In genomic region chr7:137689761-137690160, GRCh38 we compare ENCODE assay signal across 28 cellular contexts.
DNase-seq lines count a peak whose midpoint lies in the region; ATAC-seq, FAIRE-seq and TF ChIP-seq lines count a peak whose summit lies in the region.
"Had no signal": no experiment of that assay in that cellular context is flagged by ENCODE, and none has a peak within 500 bp of the region (broad histone marks: within the 10 kb centered on the region; RNA-seq: fewer than 3 reads in every experiment).

No MANE protein-coding gene starts in this region.

- H3K4me3 Mint-ChIP-seq in chondrocyte (ENCODE audit: unreplicated experiment): no peak overlapping the region
- H3K4me3 Mint-ChIP-seq: CD14-positive monocyte; CD4-positive, alpha-beta memory T cell; CD4-positive, CD25-positive, alpha-beta regulatory T cell; CD8-positive, alpha-beta memory T cell had no signal

- CTCF ChIA-PET in endothelial cell of umbilical vein (lab: Charles Lee): interaction anchor here (0.7 to 1.0 kb wide), 3 partner anchors 10 to 192 kb away, joined by 3 read pairs; no protein-coding TSS in a partner anchor

- H3K27me3 ChIP-seq in ACC112 (ENCODE audit: insufficient read depth, low read length): no peaks in the 10 kb centered on the region
- no peaks in the 10 kb centered on the region for H3K27me3 ChIP-seq in endothelial cell of umbilical vein (ENCODE audit: control insufficient read depth in 2 of 2, insufficient read depth in 2 of 2, low read length in 2 of 2)
- no peaks in the 10 kb centered on the region for H3K27me3 ChIP-seq in osteoblast (ENCODE audit: insufficient read depth, low read length)
- H3K27me3 ChIP-seq in left lung: no peaks in the 10 kb centered on the region
- H3K27me3 ChIP-seq: BE2C, BLaER1 had no signal

- POLR2A ChIA-PET in endothelial cell of umbilical vein (lab: Charles Lee): no interaction called here

- no peak for ATAC-seq in left lung
- ATAC-seq in GM19023 (IDR thresholded peaks at IDR 0.05; ENCODE audit: unreplicated experiment): no peak
- ATAC-seq: A549, GM12878 had no signal

- intact Hi-C loops in endothelial cell of umbilical vein (cut with micrococcal nuclease) (no loop called here), left lung (cut with DNase I) (no loop called here)

- peak overlapping the region; percentile 9 for H3K27ac Mint-ChIP-seq in chondrocyte (ENCODE audit: unreplicated experiment)
- H3K27ac Mint-ChIP-seq: CD14-positive monocyte; CD4-positive, alpha-beta memory T cell; CD8-positive, alpha-beta memory T cell had no signal

- H3K9ac ChIP-seq in endothelial cell of umbilical vein (replicated peaks; ENCODE audit: extremely low read depth, insufficient read depth, low read length): no peak overlapping the region
- H3K9ac ChIP-seq: BLaER1 had no signal

- no peak for TF ChIP-seq CTCF in chondrocyte (IDR thresholded peaks at IDR 0.05)
- no peak for TF ChIP-seq CTCF in endothelial cell of umbilical vein (IDR thresholded peaks at IDR 0.05; ENCODE audit: extremely low read depth in 1 of 2, insufficient read depth in 1 of 2, low read depth in 1 of 2, low read length in 2 of 2)
- TF ChIP-seq CTCF in osteoblast (IDR thresholded peaks at IDR 0.05; ENCODE audit: extremely low read depth, low read depth, low read length): no peak
- no peak for TF ChIP-seq CTCF in left lung (IDR thresholded peaks at IDR 0.05)

- no peak overlapping the region for H3K4me3 ChIP-seq in ACC112 (ENCODE audit: low read depth, low read length)
- H3K4me3 ChIP-seq in endothelial cell of umbilical vein (replicated peaks in 1 of 3; ENCODE audit: insufficient read depth in 1 of 3, low read depth in 1 of 3, low read length in 3 of 3): no peak overlapping the region
- H3K4me3 ChIP-seq in osteoblast (ENCODE audit: insufficient read depth, low read length): no peak overlapping the region
- H3K4me3 ChIP-seq in left lung: no peak overlapping the region
- H3K4me3 ChIP-seq: A549, BLaER1, GM12878 had no signal

- no TSS peak for BruUV-seq in endothelial cell of umbilical vein (replicated peaks; lab: Mats Ljungman, UMichigan)

- FAIRE-seq in endothelial cell of umbilical vein (lab: Jason Lieb, UNC): no peak
- FAIRE-seq: A549, GM12878, GM12892, GM18507 had no signal

- H2AFZ ChIP-seq in ACC112 (ENCODE audit: low read length, unreplicated experiment): no peak overlapping the region
- H2AFZ ChIP-seq in endothelial cell of umbilical vein (ENCODE audit: low read depth, low read length): no peak overlapping the region
- no peak overlapping the region for H2AFZ ChIP-seq in osteoblast (ENCODE audit: low read length)

- H3K9me1 ChIP-seq in endothelial cell of umbilical vein (replicated peaks; ENCODE audit: control insufficient read depth, extremely low read depth, insufficient read depth, low read length): no peaks in the 10 kb centered on the region

- TF ChIP-seq POLR2A in endothelial cell of umbilical vein (IDR thresholded peaks at IDR 0.05; ENCODE audit: low read depth, low read length): no peak

- no peaks in the 10 kb centered on the region for H4K20me1 ChIP-seq in endothelial cell of umbilical vein (replicated peaks; ENCODE audit: control insufficient read depth, extremely low read depth, insufficient read depth, low read length)
- no peaks in the 10 kb centered on the region for H4K20me1 ChIP-seq in osteoblast (ENCODE audit: insufficient read depth, low read length)
- H4K20me1 ChIP-seq: BLaER1 had no signal

- H3K4me2 ChIP-seq in endothelial cell of umbilical vein (ENCODE audit: insufficient read depth, low read length) (no peak overlapping the region), osteoblast (ENCODE audit: insufficient read depth, low read length) (no peak overlapping the region)
- H3K4me2 ChIP-seq: A549, BLaER1 had no signal

- H3K4me1 Mint-ChIP-seq in chondrocyte (ENCODE audit: low read depth): peaks cover 78% of the 10 kb centered on the region
- H3K4me1 Mint-ChIP-seq: CD14-positive monocyte; CD4-positive, alpha-beta memory T cell; CD4-positive, CD25-positive, alpha-beta regulatory T cell; CD8-positive, alpha-beta memory T cell had no signal

- dilution Hi-C loops in endothelial cell of umbilical vein (cut with MboI; ENCODE audit: extremely low pct_ligation_motif_present, low sequenced_read_pairs): no loop called here

- DNase-seq in chondrocyte (ENCODE audit: low spot score) (no peak), endothelial cell of umbilical vein (ENCODE audit: low read depth, low spot score) (peak; percentile 8), osteoblast (ENCODE audit: insufficient read length, low spot score, missing footprints) (no peak), retina (no peak), left lung (no peak)
- DNase-seq: ACHN; BE2C; C1 segment of cervical spinal cord; CD4-positive, alpha-beta memory T cell; CD4-positive, CD25-positive, alpha-beta regulatory T cell; CD8-positive, alpha-beta memory T cell; COR-L47; DMS 273 treated with DMSO at 0.1 percent for 48 hours; DMS153; DMS53; DMS79; DND-41; EL; GDM1 had no signal

- no peaks in the 10 kb centered on the region for H3K27me3 Mint-ChIP-seq in chondrocyte (ENCODE audit: low read depth)

- H3K36me3 ChIP-seq in ACC112 (ENCODE audit: insufficient read depth, low read length) (0 out of 2 replicates have a peak, but pooled peaks cover 3% of the 10 kb centered on the region), endothelial cell of umbilical vein (ENCODE audit: control insufficient read depth in 2 of 2, extremely low read depth in 1 of 2, insufficient read depth in 2 of 2, low read length in 2 of 2) (no peaks in the 10 kb centered on the region), osteoblast (ENCODE audit: insufficient read depth, low read length) (no peaks in the 10 kb centered on the region), left lung (no peaks in the 10 kb centered on the region)
- H3K36me3 ChIP-seq: BE2C, BLaER1 had no signal

- H3K79me2 ChIP-seq in ACC112 (ENCODE audit: control insufficient read depth, insufficient read depth, low read length, unreplicated experiment): no peaks in the 10 kb centered on the region
- no peaks in the 10 kb centered on the region for H3K79me2 ChIP-seq in endothelial cell of umbilical vein (ENCODE audit: control insufficient read depth, insufficient read depth, low read length)
- no peaks in the 10 kb centered on the region for H3K79me2 ChIP-seq in osteoblast (ENCODE audit: insufficient read depth, low read length)

- H3K4me1 ChIP-seq in ACC112 (ENCODE audit: control insufficient read depth, insufficient read depth, low read length, unreplicated experiment): peaks cover 89% of the 10 kb centered on the region
- peaks cover 7% of the 10 kb centered on the region for H3K4me1 ChIP-seq in endothelial cell of umbilical vein (ENCODE audit: control insufficient read depth, extremely low read depth, insufficient read depth, low read length)
- peaks cover 46% of the 10 kb centered on the region for H3K4me1 ChIP-seq in osteoblast (ENCODE audit: insufficient read depth, low read length)
- H3K4me1 ChIP-seq in left lung: no peaks in the 10 kb centered on the region
- H3K4me1 ChIP-seq: A549 had no signal

- H3K27ac ChIP-seq in ACC112 (ENCODE audit: low read depth, low read length) (peak overlapping the region; percentile 100), endothelial cell of umbilical vein (ENCODE audit: insufficient read depth, low read depth, low read length) (no peak overlapping the region), osteoblast (ENCODE audit: low read depth, low read length) (peak overlapping the region; percentile 91), left lung (no peak overlapping the region)
- H3K27ac ChIP-seq: 22Rv1, A549, BLaER1 had no signal

- H3K9me3 ChIP-seq in endothelial cell of umbilical vein (replicated peaks; ENCODE audit: control insufficient read depth, insufficient read depth, low read length): no peaks in the 10 kb centered on the region
- H3K9me3 ChIP-seq in osteoblast (ENCODE audit: low read depth, low read length): no peaks in the 10 kb centered on the region
- H3K9me3 ChIP-seq in left lung: no peaks in the 10 kb centered on the region
- H3K9me3 ChIP-seq: A549, BE2C, BLaER1 had no signal

- peaks cover 17% of the 10 kb centered on the region for H3K36me3 Mint-ChIP-seq in chondrocyte (ENCODE audit: low read depth)
- H3K36me3 Mint-ChIP-seq: CD14-positive monocyte; CD4-positive, alpha-beta memory T cell; CD4-positive, CD25-positive, alpha-beta regulatory T cell; CD8-positive, alpha-beta memory T cell had no signal

- H3K9me3 Mint-ChIP-seq in chondrocyte (ENCODE audit: low read depth): no peaks in the 10 kb centered on the region
- H3K9me3 Mint-ChIP-seq: CD4-positive, alpha-beta memory T cell; CD8-positive, alpha-beta memory T cell had no signal

TF ChIP-seq in endothelial cell of umbilical vein, 7 proteins besides CTCF, POLR2A, EP300 and RAD21:
- TF ChIP-seq MAX (IDR thresholded peaks at IDR 0.05; ENCODE audit: insufficient read depth, insufficient read length) (no peak), JUN (IDR thresholded peaks at IDR 0.05; ENCODE audit: borderline replicate concordance, insufficient read depth, insufficient read length, low read depth) (no peak), EZH2 (IDR thresholded peaks at IDR 0.05; ENCODE audit: borderline replicate concordance, low read depth, low read length, severe bottlenecking) (no peak), GATA2 (IDR thresholded peaks at IDR 0.05; ENCODE audit: insufficient read depth, insufficient read length, low read depth, low read length) (no peak), POLR2AphosphoS5 (IDR thresholded peaks at IDR 0.05; ENCODE audit: insufficient read depth, low read depth, low read length) (no peak), MYC (IDR thresholded peaks at IDR 0.05; ENCODE audit: low read depth, low read length) (no peak), FOS (IDR thresholded peaks at IDR 0.05; ENCODE audit: borderline replicate concordance, insufficient read depth, low read length) (no peak)
TF ChIP-seq in endothelial cell of umbilical vein: peak in this region for 0.

Comparison
In these comparisons a context has a peak if more than half of its experiments do, and no peak if none do; other contexts are left out.
1. H3K27ac ChIP-seq: peak in ACC112 (single experiment) and osteoblast (single experiment); none in endothelial cell of umbilical vein (single experiment) and left lung (0 of 2).